ENCODE assay signal across 19 cellular contexts in the genomic region with DNA sequence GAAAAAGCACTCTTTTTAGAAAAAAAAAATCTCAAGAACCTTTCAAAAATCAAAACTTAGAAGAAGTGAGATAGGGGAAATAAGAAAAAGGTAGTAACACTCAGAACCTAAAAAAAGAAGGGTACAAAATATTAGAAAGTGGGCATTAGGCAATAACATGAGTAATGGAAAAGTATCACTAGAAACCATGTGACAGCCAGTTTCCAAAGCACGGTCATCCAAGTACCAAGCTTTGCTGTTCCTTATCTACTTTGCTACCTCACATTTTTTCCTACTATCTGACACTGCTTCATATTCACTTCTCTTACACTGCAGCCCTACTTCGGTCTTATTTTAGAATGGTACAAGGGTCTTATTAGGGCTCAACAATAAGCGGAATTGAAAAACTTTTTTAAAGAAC. TPM values are rescaled to one million over a fixed set of nuclear protein-coding genes. Genes with fewer than 3 reads are reported as not detected.
DNase-seq lines count a peak whose midpoint lies in the region; ATAC-seq, FAIRE-seq and TF ChIP-seq lines count a peak whose summit lies in the region.
"Had no signal": no experiment of that assay in that cellular context is flagged by ENCODE, and none has a peak within 500 bp of the region (broad histone marks: within the 10 kb centered on the region; RNA-seq: fewer than 3 reads in every experiment).

No MANE protein-coding gene starts in this region.

- no peak overlapping the region for H3K4me2 ChIP-seq in K562 (ENCODE audit: insufficient read depth, low read length)

- peak; percentile 48 for ATAC-seq in K562
- ATAC-seq in HG02588 (IDR thresholded peaks at IDR 0.05; ENCODE audit: unreplicated experiment) = no peak
- ATAC-seq: activated CD4-positive, CD25-positive, alpha-beta regulatory T cell treated with anti-CD3 and anti-CD28 coated beads, Interleukin-2, amount 50 U/mL, for 24 hours; effector memory CD8-positive, alpha-beta T cell; foreskin keratinocyte; natural killer cell treated with Interleukin-12 subunit alpha and Interleukin-12 subunit beta and Interleukin-15 and Interleukin-18, amount 100 ng/mL, for 72 hours had no signal

- TF ChIP-seq POLR2A in K562 (conservative IDR thresholded peaks at IDR 0.05) = no peak

- 0 out of 2 replicates have a peak, but pooled peaks have one; percentile 16 for TF ChIP-seq EP300 in K562 (IDR thresholded peaks at IDR 0.05; ENCODE audit: low read length)

- peak overlapping the region; percentile 2; the same call in 1 of the 3 replicates for H3K27ac ChIP-seq in K562 (ENCODE audit: extremely low read depth, low read depth, low read length)
- H3K27ac ChIP-seq: foreskin keratinocyte, lower lobe of right lung, Peyer's patch, suprapubic skin had no signal

- H3K4me1 Mint-ChIP-seq in CD14-positive monocyte = peaks cover 30% of the 10 kb centered on the region
- peaks cover 15 to 48% (median 30%) of the 10 kb centered on the region in 3 donors for H3K4me1 Mint-ChIP-seq in IgD-negative memory B cell
- H3K4me1 Mint-ChIP-seq in HFFc6 (ENCODE audit: low read depth) = peaks cover 16% of the 10 kb centered on the region

- peaks cover 0 to 23% of the 10 kb centered on the region in 2 experiments; a peak in 3 of 5 replicates for H3K4me1 ChIP-seq in K562 (replicated peaks in 1 of 2; ENCODE audit: control insufficient read depth in 2 of 2, insufficient read depth in 2 of 2, low read length in 2 of 2)
- H3K4me1 ChIP-seq: foreskin keratinocyte, lower lobe of right lung had no signal

- H3K27me3 Mint-ChIP-seq in CD14-positive monocyte (ENCODE audit: low read depth in 3 of 3) (peaks cover 0 to 3% (median 0%) of the 10 kb centered on the region in 3 donors), IgD-negative memory B cell (no peaks in the 10 kb centered on the region), HFFc6 (ENCODE audit: insufficient read depth) (no peaks in the 10 kb centered on the region)
- H3K27me3 Mint-ChIP-seq: activated naive CD4-positive, alpha-beta T cell treated with anti-CD3 and anti-CD28 coated beads, Interleukin-2, amount 10 ng/mL, durations not matched to agents 7 days and 5 days; effector memory CD8-positive, alpha-beta T cell had no signal

- H3K4me3 Mint-ChIP-seq in CD14-positive monocyte (peak overlapping the region in 1 of 2 donors; percentile 30), IgD-negative memory B cell (no peak overlapping the region), HFFc6 (no peak overlapping the region)
- H3K4me3 Mint-ChIP-seq: activated naive CD4-positive, alpha-beta T cell treated with anti-CD3 and anti-CD28 coated beads, Interleukin-2, amount 10 ng/mL, durations not matched to agents 7 days and 5 days; effector memory CD8-positive, alpha-beta T cell; natural killer cell treated with Interleukin-12 subunit alpha and Interleukin-12 subunit beta and Interleukin-15 and Interleukin-18, amount 100 ng/mL, for 72 hours had no signal

- in situ Hi-C loops in K562 (cut with MboI) = no loop called here

- H2AFZ ChIP-seq in K562 (ENCODE audit: low read depth, low read length) = no peak overlapping the region

- H3K36me3 ChIP-seq in K562 (ENCODE audit: control insufficient read depth, insufficient read depth, low read length) = no peaks in the 10 kb centered on the region
- H3K36me3 ChIP-seq: BE2C, lower lobe of right lung, Peyer's patch, suprapubic skin had no signal

- no peaks in the 10 kb centered on the region for H3K9me1 ChIP-seq in K562 (ENCODE audit: control insufficient read depth, insufficient read depth, low read length)

- POLR2A ChIA-PET in K562 (lab: Yijun Ruan, JAX) = interaction anchor here (0.7 to 1.9 kb wide), 5 partner anchors 16 to 399 kb away, joined by 3 to 6 read pairs (median 4); no protein-coding TSS in a partner anchor

- FAIRE-seq in K562 (lab: Jason Lieb, UNC) = no peak

- no peaks in the 10 kb centered on the region for H4K20me1 ChIP-seq in K562 (replicated peaks; ENCODE audit: control insufficient read depth, insufficient read depth, low read length)

- H3K9me3 Mint-ChIP-seq in CD14-positive monocyte = no peaks in the 10 kb centered on the region
- H3K9me3 Mint-ChIP-seq in IgD-negative memory B cell = no peaks in the 10 kb centered on the region
- H3K9me3 Mint-ChIP-seq in HFFc6 = no peaks in the 10 kb centered on the region
- H3K9me3 Mint-ChIP-seq: activated naive CD4-positive, alpha-beta T cell treated with anti-CD3 and anti-CD28 coated beads, Interleukin-2, amount 10 ng/mL, durations not matched to agents 7 days and 5 days; effector memory CD8-positive, alpha-beta T cell; natural killer cell treated with Interleukin-12 subunit alpha and Interleukin-12 subunit beta and Interleukin-15 and Interleukin-18, amount 100 ng/mL, for 72 hours had no signal

- H3K27ac Mint-ChIP-seq in CD14-positive monocyte (peak overlapping the region in 4 of 7 donors; percentile 34 to 86 (median 58)), IgD-negative memory B cell (peak overlapping the region in 2 of 3 donors; percentile 53 to 64), HFFc6 (no peak overlapping the region)
- H3K27ac Mint-ChIP-seq: activated naive CD4-positive, alpha-beta T cell treated with anti-CD3 and anti-CD28 coated beads, Interleukin-2, amount 10 ng/mL, durations not matched to agents 7 days and 5 days; effector memory CD8-positive, alpha-beta T cell; natural killer cell treated with Interleukin-12 subunit alpha and Interleukin-12 subunit beta and Interleukin-15 and Interleukin-18, amount 100 ng/mL, for 72 hours had no signal

- CTCF ChIA-PET in K562 (lab: Yijun Ruan, JAX; ENCODE audit: low intra/inter-chr PET ratio) = no interaction called here

- intact Hi-C loops in CD14-positive monocyte (cut with micrococcal nuclease) = no loop called here
- intact Hi-C loops in K562 (cut with micrococcal nuclease) = no loop called here

- no peak for DNase-seq in CD14-positive monocyte (ENCODE audit: low spot score)
- peak in 1 of 4 experiments; percentile 58 for DNase-seq in K562 (ENCODE audit: extremely low read depth in 1 of 4, low spot score in 3 of 4)
- DNase-seq in medulla oblongata (ENCODE audit: extremely low spot score) = peak; percentile 6
- DNase-seq in HFFc6 = no peak
- DNase-seq in COLO668 (lab: John Stamatoyannopoulos, UW; ENCODE audit: unreplicated experiment) = no peak
- DNase-seq in GOT3 (lab: John Stamatoyannopoulos, UW) = no peak
- DNase-seq: activated CD8-positive, alpha-beta memory T cell treated with anti-CD3 and anti-CD28 coated beads, Interleukin-2, amount 50 U/mL, for 48 hours; activated naive CD4-positive, alpha-beta T cell treated with anti-CD3 and anti-CD28 coated beads, Interleukin-2, amount 10 ng/mL, durations not matched to agents 7 days and 5 days; effector memory CD8-positive, alpha-beta T cell; foreskin keratinocyte; lower lobe of right lung; NCI-H2029; Peyer's patch had no signal

- no TSS peak for BruUV-seq in K562 (replicated peaks; lab: Mats Ljungman, UMichigan)

- no peak for TF ChIP-seq RAD21 in K562 (CRISPR knock-in tag; conservative IDR thresholded peaks at IDR 0.05 in 1 of 2, IDR thresholded peaks at IDR 0.05 in 1 of 2)

- TF ChIP-seq CTCF in CD14-positive monocyte (IDR thresholded peaks at IDR 0.05) (no peak), K562 (IDR thresholded peaks at IDR 0.05 in 2 of 3, conservative IDR thresholded peaks at IDR 0.05 in 1 of 3; ENCODE audit: insufficient read depth in 2 of 3, low read depth in 1 of 3, low read length in 3 of 3) (no peak), HFFc6 (IDR thresholded peaks at IDR 0.05) (no peak)

- WGBS in K562 (ENCODE audit: insufficient coverage, low coverage, missing lambda C conversion rate) = 43% methylated on average over 3 of the region's 3 CpGs

- H3K9me3 ChIP-seq in K562 (replicated peaks; ENCODE audit: control insufficient read depth, insufficient read depth, low read depth, low read length) = no peaks in the 10 kb centered on the region
- H3K9me3 ChIP-seq: BE2C, lower lobe of right lung, Peyer's patch, suprapubic skin had no signal

- H3K4me3 ChIP-seq in K562 = no peak overlapping the region
- H3K4me3 ChIP-seq: lower lobe of right lung, Peyer's patch, suprapubic skin had no signal

- H3K36me3 Mint-ChIP-seq in CD14-positive monocyte (no peaks in the 10 kb centered on the region), IgD-negative memory B cell (peaks cover 5% of the 10 kb centered on the region), HFFc6 (ENCODE audit: low read depth) (no peaks in the 10 kb centered on the region)
- H3K36me3 Mint-ChIP-seq: activated naive CD4-positive, alpha-beta T cell treated with anti-CD3 and anti-CD28 coated beads, Interleukin-2, amount 10 ng/mL, durations not matched to agents 7 days and 5 days; natural killer cell treated with Interleukin-12 subunit alpha and Interleukin-12 subunit beta and Interleukin-15 and Interleukin-18, amount 100 ng/mL, for 72 hours had no signal

- H3K79me2 ChIP-seq in K562 (ENCODE audit: control insufficient read depth, insufficient read depth, low read length) = no peaks in the 10 kb centered on the region

- no peak overlapping the region for H3K9ac ChIP-seq in K562 (ENCODE audit: insufficient read depth in 1 of 2, low read depth in 2 of 2, low read length in 2 of 2)

- no peaks in the 10 kb centered on the region for H3K27me3 ChIP-seq in K562 (ENCODE audit: control insufficient read depth in 2 of 2, insufficient read depth in 2 of 2, low read length in 2 of 2)
- H3K27me3 ChIP-seq: BE2C, foreskin keratinocyte, Peyer's patch, suprapubic skin had no signal

TF ChIP-seq in K562, 482 proteins besides CTCF, POLR2A, EP300 and RAD21 (continues in another document):
- TF ChIP-seq KDM1A (IDR thresholded peaks at IDR 0.05) = peak in 1 of 2 experiments; percentile 20; a peak in 1 of 4 replicates

RNA-seq across cellular contexts. Expression of gene IMMP2L, which starts 30.3 kb away (rescaled TPM):
- polyA plus RNA-seq in CD14-positive monocyte (1 to 10 TPM; 6.2 to 6.4 TPM), IgD-negative memory B cell (23.2 TPM), K562 (2011; rRNA removed) (21.7 and 29.7 TPM in 2 replicates), K562 (2014; fragmentation: Illumina TruSeq; extraction: Trizol) (37.3 and 39.6 TPM in 2 replicates), K562 (2014; fragmentation: Nextera tagmentation; extraction: Ambion mirVana) (100 to 1,000 TPM; 112 to 116 TPM), K562 (2014; rRNA removed) (33.7 and 35.1 TPM in 2 replicates)
- 70.2 and 124 TPM in 2 replicates for total RNA-seq in K562 (2011; cell fraction: chromatin; rRNA removed; ENCODE audit: low replicate concordance)
- 46.2 and 55.4 TPM in 2 replicates for total RNA-seq in K562 (2011; cell fraction: nucleolus; rRNA removed)
- 77.4 and 131 TPM in 2 replicates for total RNA-seq in K562 (2011; cell fraction: nucleoplasm; rRNA removed)
- total RNA-seq in K562 (2014; rRNA removed) (46.1 and 46.8 TPM in 2 replicates), K562 (2014; rRNA removed; fragmentation: Illumina TruSeq; extraction: Trizol) (59.6 and 62.0 TPM in 2 replicates), K562 (2015; rRNA removed; fragmentation: Illumina TruSeq; extraction: Trizol) (46.1 and 61.3 TPM in 2 replicates), K562 (2021) (45.2 and 53.0 TPM in 2 replicates)
- 9.1 and 17.4 TPM in 2 replicates for polyA plus RNA-seq in K562 (2011; cell fraction: cytosol; rRNA removed)
- polyA plus RNA-seq in K562 (2011; cell fraction: nucleus; rRNA removed) = 33.0 and 40.5 TPM in 2 replicates
- 37.8 and 45.1 TPM in 2 replicates for polyA plus RNA-seq in K562 (2012)
- 63.6 and 70.2 TPM in 2 replicates for polyA minus RNA-seq in K562 (2011; rRNA and poly(A)+ RNA removed)
- 6.2 and 12.0 TPM in 2 replicates for polyA minus RNA-seq in K562 (2011; cell fraction: cytosol; rRNA and poly(A)+ RNA removed)
- 137 and 151 TPM in 2 replicates for polyA minus RNA-seq in K562 (2011; cell fraction: nucleus; rRNA and poly(A)+ RNA removed)
- 10 to 100 TPM in 3 of 6 experiments, 1 to 10 TPM in 3; 7.2 to 13.6 (median 10.1) TPM for total RNA-seq in HFFc6 (2021; fragmentation: NEBNext Ultra II Directional; extraction: Animal tissue kit (Norgen Biotek cat#: 25700))
